In the genomic region with DNA sequence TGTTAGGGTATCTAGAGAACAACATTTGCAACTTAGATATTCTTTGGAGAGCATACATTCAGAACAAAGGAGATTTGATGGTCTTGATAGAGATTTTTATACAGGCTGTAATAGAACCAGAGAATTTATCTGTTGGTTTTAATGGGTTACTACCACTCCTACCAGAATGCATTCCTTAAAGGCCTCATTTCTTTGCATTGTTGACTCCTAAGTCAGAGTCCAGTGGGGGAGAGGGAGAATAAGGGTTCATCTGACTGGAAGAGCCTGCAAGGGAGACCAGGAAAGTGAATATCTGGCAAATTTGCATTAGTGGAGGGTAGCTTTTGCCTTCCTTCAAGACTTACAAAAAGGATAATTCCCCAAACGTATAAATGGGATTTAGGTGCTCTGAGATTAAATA, we compare ENCODE assay signal across 2 cellular contexts.
TF ChIP-seq lines count a peak whose summit lies in the region.

No MANE protein-coding gene starts in this region.

TF ChIP-seq in HCT116, 20 proteins besides CTCF, POLR2A, EP300 and RAD21:
- TF ChIP-seq SRF (IDR thresholded peaks at IDR 0.05; ENCODE audit: low read depth) (no peak), SP1 (IDR thresholded peaks at IDR 0.05; ENCODE audit: low read depth) (no peak), ZFX (IDR thresholded peaks at IDR 0.05) (no peak), ZBTB33 (IDR thresholded peaks at IDR 0.05; ENCODE audit: extremely low read depth, insufficient replicate concordance, low read length) (no peak), POLR2AphosphoS5 (IDR thresholded peaks at IDR 0.05; ENCODE audit: low read depth, low read length) (no peak), EZH2phosphoT487 (IDR thresholded peaks at IDR 0.05; ENCODE audit: borderline replicate concordance) (no peak), FOSL1 (IDR thresholded peaks at IDR 0.05; ENCODE audit: low read depth) (no peak), YY1 (IDR thresholded peaks at IDR 0.05; ENCODE audit: extremely low read depth, insufficient replicate concordance, low read depth, low read length) (no peak), CEBPB (IDR thresholded peaks at IDR 0.05; ENCODE audit: low read depth) (no peak), CBX3 (IDR thresholded peaks at IDR 0.05; ENCODE audit: low read depth) (no peak), EGR1 (IDR thresholded peaks at IDR 0.05; ENCODE audit: low read depth) (no peak), ELF1 (IDR thresholded peaks at IDR 0.05; ENCODE audit: borderline replicate concordance, low read depth) (no peak)
- TF ChIP-seq, protein P1, sequence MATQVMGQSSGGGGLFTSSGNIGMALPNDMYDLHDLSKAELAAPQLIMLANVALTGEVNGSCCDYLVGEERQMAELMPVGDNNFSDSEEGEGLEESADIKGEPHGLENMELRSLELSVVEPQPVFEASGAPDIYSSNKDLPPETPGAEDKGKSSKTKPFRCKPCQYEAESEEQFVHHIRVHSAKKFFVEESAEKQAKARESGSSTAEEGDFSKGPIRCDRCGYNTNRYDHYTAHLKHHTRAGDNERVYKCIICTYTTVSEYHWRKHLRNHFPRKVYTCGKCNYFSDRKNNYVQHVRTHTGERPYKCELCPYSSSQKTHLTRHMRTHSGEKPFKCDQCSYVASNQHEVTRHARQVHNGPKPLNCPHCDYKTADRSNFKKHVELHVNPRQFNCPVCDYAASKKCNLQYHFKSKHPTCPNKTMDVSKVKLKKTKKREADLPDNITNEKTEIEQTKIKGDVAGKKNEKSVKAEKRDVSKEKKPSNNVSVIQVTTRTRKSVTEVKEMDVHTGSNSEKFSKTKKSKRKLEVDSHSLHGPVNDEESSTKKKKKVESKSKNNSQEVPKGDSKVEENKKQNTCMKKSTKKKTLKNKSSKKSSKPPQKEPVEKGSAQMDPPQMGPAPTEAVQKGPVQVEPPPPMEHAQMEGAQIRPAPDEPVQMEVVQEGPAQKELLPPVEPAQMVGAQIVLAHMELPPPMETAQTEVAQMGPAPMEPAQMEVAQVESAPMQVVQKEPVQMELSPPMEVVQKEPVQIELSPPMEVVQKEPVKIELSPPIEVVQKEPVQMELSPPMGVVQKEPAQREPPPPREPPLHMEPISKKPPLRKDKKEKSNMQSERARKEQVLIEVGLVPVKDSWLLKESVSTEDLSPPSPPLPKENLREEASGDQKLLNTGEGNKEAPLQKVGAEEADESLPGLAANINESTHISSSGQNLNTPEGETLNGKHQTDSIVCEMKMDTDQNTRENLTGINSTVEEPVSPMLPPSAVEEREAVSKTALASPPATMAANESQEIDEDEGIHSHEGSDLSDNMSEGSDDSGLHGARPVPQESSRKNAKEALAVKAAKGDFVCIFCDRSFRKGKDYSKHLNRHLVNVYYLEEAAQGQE (IDR thresholded peaks at IDR 0.05; ENCODE audit: low read depth): no peak

TF ChIP-seq in K562, 482 proteins besides CTCF, POLR2A, EP300 and RAD21:
- TF ChIP-seq BRCA1 (IDR thresholded peaks at IDR 0.05) (no peak), BRCA1 (CRISPR knock-in tag; IDR thresholded peaks at IDR 0.05) (no peak), MBD2 (IDR thresholded peaks at IDR 0.05; ENCODE audit: borderline replicate concordance, low read depth) (no peak), MCM7 (IDR thresholded peaks at IDR 0.05) (no peak), WHSC1 (IDR thresholded peaks at IDR 0.05; ENCODE audit: low read length) (no peak), BCOR (IDR thresholded peaks at IDR 0.05) (no peak), EGR1 (conservative IDR thresholded peaks at IDR 0.05) (no peak), KLF10 (CRISPR knock-in tag; IDR thresholded peaks at IDR 0.05) (no peak), PTBP1 (IDR thresholded peaks at IDR 0.05; ENCODE audit: low read depth, low read length) (no peak), KLF1 (tag; IDR thresholded peaks at IDR 0.05) (no peak), PML (IDR thresholded peaks at IDR 0.05; ENCODE audit: low read length) (no peak), LCOR (CRISPR knock-in tag; IDR thresholded peaks at IDR 0.05) (no peak)
- TF ChIP-seq, protein P2, sequence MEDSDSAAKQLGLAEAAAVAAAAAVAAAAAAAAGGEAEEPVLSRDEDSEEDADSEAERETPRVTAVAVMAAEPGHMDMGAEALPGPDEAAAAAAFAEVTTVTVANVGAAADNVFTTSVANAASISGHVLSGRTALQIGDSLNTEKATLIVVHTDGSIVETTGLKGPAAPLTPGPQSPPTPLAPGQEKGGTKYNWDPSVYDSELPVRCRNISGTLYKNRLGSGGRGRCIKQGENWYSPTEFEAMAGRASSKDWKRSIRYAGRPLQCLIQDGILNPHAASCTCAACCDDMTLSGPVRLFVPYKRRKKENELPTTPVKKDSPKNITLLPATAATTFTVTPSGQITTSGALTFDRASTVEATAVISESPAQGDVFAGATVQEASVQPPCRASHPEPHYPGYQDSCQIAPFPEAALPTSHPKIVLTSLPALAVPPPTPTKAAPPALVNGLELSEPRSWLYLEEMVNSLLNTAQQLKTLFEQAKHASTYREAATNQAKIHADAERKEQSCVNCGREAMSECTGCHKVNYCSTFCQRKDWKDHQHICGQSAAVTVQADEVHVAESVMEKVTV (CRISPR knock-in tag; IDR thresholded peaks at IDR 0.05): no peak
- TF ChIP-seq, protein P3, sequence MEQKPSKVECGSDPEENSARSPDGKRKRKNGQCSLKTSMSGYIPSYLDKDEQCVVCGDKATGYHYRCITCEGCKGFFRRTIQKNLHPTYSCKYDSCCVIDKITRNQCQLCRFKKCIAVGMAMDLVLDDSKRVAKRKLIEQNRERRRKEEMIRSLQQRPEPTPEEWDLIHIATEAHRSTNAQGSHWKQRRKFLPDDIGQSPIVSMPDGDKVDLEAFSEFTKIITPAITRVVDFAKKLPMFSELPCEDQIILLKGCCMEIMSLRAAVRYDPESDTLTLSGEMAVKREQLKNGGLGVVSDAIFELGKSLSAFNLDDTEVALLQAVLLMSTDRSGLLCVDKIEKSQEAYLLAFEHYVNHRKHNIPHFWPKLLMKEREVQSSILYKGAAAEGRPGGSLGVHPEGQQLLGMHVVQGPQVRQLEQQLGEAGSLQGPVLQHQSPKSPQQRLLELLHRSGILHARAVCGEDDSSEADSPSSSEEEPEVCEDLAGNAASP (IDR thresholded peaks at IDR 0.05): no peak
